Comparison of ENCODE assay signal across 14 cellular contexts in the genomic region with DNA sequence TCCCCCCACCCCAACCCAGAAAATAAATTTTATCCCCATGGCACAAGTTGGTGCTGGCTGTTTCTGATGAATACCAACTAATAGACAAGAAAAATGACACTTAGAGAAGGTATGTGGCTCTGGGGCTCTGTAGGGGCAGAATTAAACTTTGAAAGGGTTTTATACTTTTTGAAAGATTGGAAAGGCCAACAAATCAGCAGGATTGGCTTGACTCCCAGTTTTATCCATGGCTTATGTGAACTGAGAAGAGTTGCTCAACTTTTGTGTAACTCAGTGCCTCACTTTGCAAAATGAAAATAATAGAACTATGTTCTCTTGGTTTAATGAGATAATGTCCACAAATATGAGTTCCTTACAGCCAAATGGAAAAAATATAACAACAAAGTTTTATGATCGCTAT.
DNase-seq lines count a peak whose midpoint lies in the region; ATAC-seq and TF ChIP-seq lines count a peak whose summit lies in the region.
"Had no signal": no experiment of that assay in that cellular context is flagged by ENCODE, and none has a peak within 500 bp of the region (broad histone marks: within the 10 kb centered on the region; RNA-seq: fewer than 3 reads in every experiment).

No MANE protein-coding gene starts in this region.

- DNase-seq in AG10803 (ENCODE audit: low read depth) (peak; percentile 43), astrocyte of the hippocampus (ENCODE audit: low read depth, low spot score) (peak; percentile 44), fibroblast of peridontal ligament (ENCODE audit: extremely low read depth) (peak; percentile 14), stromal cell of bone marrow (ENCODE audit: low read depth) (peak; percentile 64), NCI-H69 (lab: John Stamatoyannopoulos, UW) (no peak)
- DNase-seq in activated CD8-positive, alpha-beta memory T cell treated with anti-CD3 and anti-CD28 coated beads, Interleukin-2, amount 50 U/mL, for 48 hours: no peak
- DNase-seq: DMS79 treated with DMSO at 0.1 percent for 48 hours, KG1, NCI-H1417 treated with DMSO at 0.1 percent for 48 hours, NCI-H187 treated with DMSO at 0.1 percent for 48 hours, NCI-H446 had no signal

- H3K4me3 ChIP-seq in AG10803 (ENCODE audit: low read length): no peak overlapping the region

- no peak for ATAC-seq in GM21529 (IDR thresholded peaks at IDR 0.05; ENCODE audit: unreplicated experiment)
- ATAC-seq: Panc1, Right ventricle myocardium inferior had no signal

- no peak for TF ChIP-seq CTCF in AG10803 (conservative IDR thresholded peaks at IDR 0.05; ENCODE audit: low read length)

Comparison
In these comparisons a context has a peak if more than half of its experiments do, and no peak if none do; other contexts are left out.
1. DNase-seq: peak in AG10803 (single experiment), astrocyte of the hippocampus (single experiment), fibroblast of peridontal ligament (single experiment) and stromal cell of bone marrow (single experiment); none in activated CD8-positive, alpha-beta memory T cell treated with anti-CD3 and anti-CD28 coated beads, Interleukin-2, amount 50 U/mL, for 48 hours (single experiment) and NCI-H69 (single experiment).